In the genomic region with DNA sequence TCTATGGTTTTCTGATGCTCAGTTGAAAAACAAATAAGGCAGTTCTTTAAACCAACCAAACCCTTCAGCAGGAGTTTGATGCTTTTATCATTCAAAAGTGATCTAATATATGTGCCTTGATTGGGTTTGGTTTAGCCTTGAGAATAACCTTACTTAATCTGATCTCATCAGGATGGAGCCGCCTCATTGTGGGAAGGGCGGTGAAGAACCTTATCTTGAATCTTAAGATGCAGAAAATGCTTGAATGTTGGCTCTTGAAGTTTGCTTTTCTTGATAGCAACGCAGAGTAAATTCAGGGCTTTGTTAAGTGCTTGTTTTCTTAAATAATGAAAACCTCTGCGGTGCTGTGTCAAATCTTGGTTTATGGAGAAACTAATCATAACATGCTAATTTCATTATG, we compare ENCODE assay signal across 8 cellular contexts.
DNase-seq lines count a peak whose midpoint lies in the region; TF ChIP-seq lines count a peak whose summit lies in the region.

No MANE protein-coding gene starts in this region.

- peaks cover 72% of the 10 kb centered on the region for H3K36me3 Mint-ChIP-seq in Calu3 (ENCODE audit: insufficient read depth, unreplicated experiment)

- no peak overlapping the region for H2AFZ ChIP-seq in neural cell (ENCODE audit: low read depth, low read length)

- peak overlapping the region; percentile 88 for H3K4me3 ChIP-seq in coronary artery
- peak overlapping the region; percentile 80 for H3K4me3 ChIP-seq in neural cell (ENCODE audit: low read length)

- TF ChIP-seq RAD21 in neural cell (conservative IDR thresholded peaks at IDR 0.05): no peak

- no peaks in the 10 kb centered on the region for H3F3A ChIP-seq in neural cell (ENCODE audit: insufficient read depth, low read length, poor library complexity, severe bottlenecking)

- peak overlapping the region; percentile 95 for H3K27ac Mint-ChIP-seq in Calu3 (ENCODE audit: unreplicated experiment)

- H3K27me3 ChIP-seq in neural cell (ENCODE audit: insufficient read depth, low read depth, low read length): no peaks in the 10 kb centered on the region

- H3K9ac ChIP-seq in neural cell (ENCODE audit: low read length): peak overlapping the region; percentile 95

- peaks cover 26% of the 10 kb centered on the region for H3K4me1 Mint-ChIP-seq in Calu3 (ENCODE audit: low read depth, unreplicated experiment)

- H3K4me2 ChIP-seq in neural cell (ENCODE audit: low read length): peak overlapping the region; percentile 95

- intact Hi-C loops in Calu3 (cut with micrococcal nuclease; ENCODE audit: unreplicated experiment): loop anchor here (1.0 to 2.0 kb wide), 3 partner anchors 120 to 188 kb away; no protein-coding TSS in a partner anchor

- H3K9me2 ChIP-seq in neural cell (ENCODE audit: insufficient read depth, low read length): no peaks in the 10 kb centered on the region

- H3K4me3 Mint-ChIP-seq in Calu3 (ENCODE audit: low read depth, unreplicated experiment): peak overlapping the region; percentile 88

- no peak for DNase-seq in Calu3
- DNase-seq in NCI-H82 (lab: John Stamatoyannopoulos, UW): peak; percentile 77
- no peak for DNase-seq in coronary artery (ENCODE audit: low spot score)
- DNase-seq in SKM-1 treated with dmso at 0.1 percent for 144 hours (lab: John Stamatoyannopoulos, UW; ENCODE audit: unreplicated experiment): no peak
- DNase-seq in DMS53 treated with DMSO at 0.1 percent for 48 hours (lab: John Stamatoyannopoulos, UW; ENCODE audit: unreplicated experiment): no peak
- DNase-seq in GM13976 (ENCODE audit: low spot score): no peak
- DNase-seq in iPS-NIHi11 (ENCODE audit: low spot score): no peak

- TF ChIP-seq EP300 in neural cell (conservative IDR thresholded peaks at IDR 0.05; ENCODE audit: poor library complexity, severe bottlenecking): no peak

- no peaks in the 10 kb centered on the region for H3K9me3 ChIP-seq in neural cell (ENCODE audit: low read length)

- H3K79me2 ChIP-seq in neural cell (replicated peaks; ENCODE audit: insufficient read depth, low read length): peaks cover 59% of the 10 kb centered on the region

- in situ Hi-C loops in GM13976 (cut with MboI; ENCODE audit: low sequenced_read_pairs, unreplicated experiment): no loop called here

- BruUV-seq in Calu3 (replicated peaks; lab: Mats Ljungman, UMichigan): no TSS peak

- no peak for TF ChIP-seq CTCF in Calu3 (IDR thresholded peaks at IDR 0.05; ENCODE audit: unreplicated experiment)
- TF ChIP-seq CTCF in coronary artery (IDR thresholded peaks at IDR 0.05): no peak
- TF ChIP-seq CTCF in neural cell (IDR thresholded peaks at IDR 0.05; ENCODE audit: poor library complexity, severe bottlenecking): no peak
- no peak for TF ChIP-seq CTCF in GM13976 (IDR thresholded peaks at IDR 0.05; ENCODE audit: borderline replicate concordance, control extremely low read depth, extremely low read depth, insufficient read depth, missing control alignments)

- H3K27ac ChIP-seq in coronary artery: no peak overlapping the region
- peak overlapping the region; percentile 96 for H3K27ac ChIP-seq in neural cell (ENCODE audit: low read length)

- H3K36me3 ChIP-seq in neural cell (ENCODE audit: insufficient read depth, low read length): no peaks in the 10 kb centered on the region

- H3K27me3 Mint-ChIP-seq in Calu3 (ENCODE audit: unreplicated experiment): no peaks in the 10 kb centered on the region

- H4K20me1 ChIP-seq in neural cell (ENCODE audit: insufficient read depth): no peaks in the 10 kb centered on the region

- no peaks in the 10 kb centered on the region for H3K9me3 Mint-ChIP-seq in Calu3 (ENCODE audit: low read depth, unreplicated experiment)

- CTCF ChIA-PET in Calu3 (lab: Charles Lee): interaction anchor here (1.1 to 1.7 kb wide), 4 partner anchors 13 to 189 kb away, joined by 3 to 5 read pairs (median 3); no protein-coding TSS in a partner anchor

TF ChIP-seq in neural cell, 6 proteins besides CTCF, POLR2A, EP300 and RAD21:
- TF ChIP-seq MXI1 (conservative IDR thresholded peaks at IDR 0.05; ENCODE audit: poor library complexity, severe bottlenecking): no peak
- no peak for TF ChIP-seq EZH2 (IDR thresholded peaks at IDR 0.05; ENCODE audit: borderline replicate concordance, insufficient read depth, low read length, poor library complexity, severe bottlenecking)
- TF ChIP-seq POLR2AphosphoS5 (IDR thresholded peaks at IDR 0.05): no peak
- TF ChIP-seq SMC3 (conservative IDR thresholded peaks at IDR 0.05; ENCODE audit: poor library complexity): no peak
- TF ChIP-seq, protein P1, sequence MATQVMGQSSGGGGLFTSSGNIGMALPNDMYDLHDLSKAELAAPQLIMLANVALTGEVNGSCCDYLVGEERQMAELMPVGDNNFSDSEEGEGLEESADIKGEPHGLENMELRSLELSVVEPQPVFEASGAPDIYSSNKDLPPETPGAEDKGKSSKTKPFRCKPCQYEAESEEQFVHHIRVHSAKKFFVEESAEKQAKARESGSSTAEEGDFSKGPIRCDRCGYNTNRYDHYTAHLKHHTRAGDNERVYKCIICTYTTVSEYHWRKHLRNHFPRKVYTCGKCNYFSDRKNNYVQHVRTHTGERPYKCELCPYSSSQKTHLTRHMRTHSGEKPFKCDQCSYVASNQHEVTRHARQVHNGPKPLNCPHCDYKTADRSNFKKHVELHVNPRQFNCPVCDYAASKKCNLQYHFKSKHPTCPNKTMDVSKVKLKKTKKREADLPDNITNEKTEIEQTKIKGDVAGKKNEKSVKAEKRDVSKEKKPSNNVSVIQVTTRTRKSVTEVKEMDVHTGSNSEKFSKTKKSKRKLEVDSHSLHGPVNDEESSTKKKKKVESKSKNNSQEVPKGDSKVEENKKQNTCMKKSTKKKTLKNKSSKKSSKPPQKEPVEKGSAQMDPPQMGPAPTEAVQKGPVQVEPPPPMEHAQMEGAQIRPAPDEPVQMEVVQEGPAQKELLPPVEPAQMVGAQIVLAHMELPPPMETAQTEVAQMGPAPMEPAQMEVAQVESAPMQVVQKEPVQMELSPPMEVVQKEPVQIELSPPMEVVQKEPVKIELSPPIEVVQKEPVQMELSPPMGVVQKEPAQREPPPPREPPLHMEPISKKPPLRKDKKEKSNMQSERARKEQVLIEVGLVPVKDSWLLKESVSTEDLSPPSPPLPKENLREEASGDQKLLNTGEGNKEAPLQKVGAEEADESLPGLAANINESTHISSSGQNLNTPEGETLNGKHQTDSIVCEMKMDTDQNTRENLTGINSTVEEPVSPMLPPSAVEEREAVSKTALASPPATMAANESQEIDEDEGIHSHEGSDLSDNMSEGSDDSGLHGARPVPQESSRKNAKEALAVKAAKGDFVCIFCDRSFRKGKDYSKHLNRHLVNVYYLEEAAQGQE (IDR thresholded peaks at IDR 0.05; ENCODE audit: borderline replicate concordance): no peak
